ENCODE assay signal across 8 cellular contexts in the genomic region with DNA sequence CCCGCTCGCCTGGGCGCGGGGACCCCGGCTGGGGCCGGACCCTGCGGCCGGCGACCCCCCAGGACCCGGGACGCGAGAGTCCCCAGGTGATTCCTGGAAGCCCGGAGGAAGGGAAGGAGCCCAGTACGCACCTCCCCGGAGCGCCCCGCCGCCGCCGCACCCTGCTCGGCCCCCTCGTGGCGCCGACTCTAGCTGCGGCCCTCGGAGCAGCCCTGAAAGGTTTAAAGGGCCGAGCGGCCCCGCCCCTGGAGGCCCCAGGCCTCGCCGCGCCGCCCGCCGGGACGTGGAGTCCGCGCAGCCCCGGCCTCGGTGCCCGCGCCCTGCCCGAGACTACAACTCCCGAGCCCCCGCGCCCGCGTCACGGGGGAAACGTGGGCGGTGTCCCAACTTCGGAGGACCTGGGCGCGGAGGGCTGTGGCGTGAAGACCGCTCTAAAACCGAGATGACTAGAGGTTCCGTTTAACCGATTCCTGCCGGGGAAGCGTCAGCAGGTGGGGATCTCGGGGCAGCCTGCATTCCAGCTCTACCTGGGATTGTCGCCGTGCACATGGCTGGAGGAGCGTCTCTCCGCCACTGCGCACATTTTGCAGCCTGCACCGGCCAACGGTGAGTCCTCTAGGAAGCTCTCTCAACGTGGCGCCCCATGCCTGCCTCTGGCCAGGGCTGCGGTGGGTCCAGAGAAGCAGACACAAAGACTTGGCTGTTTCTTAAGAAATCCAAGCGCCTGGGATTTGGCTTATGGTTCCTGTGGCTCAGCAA. TPM values are rescaled to one million over a fixed set of nuclear protein-coding genes. Genes with fewer than 3 reads are reported as not detected.
DNase-seq lines count a peak whose midpoint lies in the region; ATAC-seq, FAIRE-seq and TF ChIP-seq lines count a peak whose summit lies in the region.

A gene with protein sequence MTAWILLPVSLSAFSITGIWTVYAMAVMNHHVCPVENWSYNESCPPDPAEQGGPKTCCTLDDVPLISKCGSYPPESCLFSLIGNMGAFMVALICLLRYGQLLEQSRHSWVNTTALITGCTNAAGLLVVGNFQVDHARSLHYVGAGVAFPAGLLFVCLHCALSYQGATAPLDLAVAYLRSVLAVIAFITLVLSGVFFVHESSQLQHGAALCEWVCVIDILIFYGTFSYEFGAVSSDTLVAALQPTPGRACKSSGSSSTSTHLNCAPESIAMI (minus strand): TSS at position 223 of the 759 bp plus-strand sequence. CDS start 750 bp downstream, outside the sequence.

- peak within 1 kb of the TSS; percentile 60 for H3K27ac Mint-ChIP-seq in T-helper 17 cell

- peak within 1 kb of the TSS; percentile 78 to 89 for H3K4me3 ChIP-seq in right atrium auricular region

- peaks cover 2% of the 10 kb centered on the region for H3K36me3 Mint-ChIP-seq in T-helper 17 cell (ENCODE audit: low read depth)

- no peaks in the 10 kb centered on the region for H3K27me3 ChIP-seq in right atrium auricular region

- H3K36me3 ChIP-seq in right atrium auricular region, result peaks cover 22% of the 10 kb centered on the region

- DNase-seq in GM12891 (ENCODE audit: insufficient read length, low spot score) (peak; percentile 92), NCI-H1105 treated with DMSO at 0.1 percent for 48 hours (lab: John Stamatoyannopoulos, UW) (peak; percentile 83), T-helper 17 cell (peak; percentile 75 to 77 (median 76)), right atrium auricular region (ENCODE audit: low spot score) (peak; percentile 95), pulmonary artery endothelial cell (ENCODE audit: low read depth, low spot score) (peak; percentile 60), urothelium cell line (ENCODE audit: low spot score) (peak; percentile 95)

- H3K27ac ChIP-seq in angular gyrus (ENCODE audit: low read depth, low read length) (peak within 1 kb of the TSS; percentile 82), right atrium auricular region (peak within 1 kb of the TSS; percentile 88 to 90)

- H3K4me3 Mint-ChIP-seq in T-helper 17 cell, result peak within 1 kb of the TSS; percentile 94

- no peak for TF ChIP-seq POLR2A in GM12891 (IDR thresholded peaks at IDR 0.05; ENCODE audit: low read depth, low read length)

- no peaks in the 10 kb centered on the region for H3K9me3 ChIP-seq in T-helper 17 cell (ENCODE audit: control insufficient read depth, low read length, poor library complexity, severe bottlenecking)
- H3K9me3 ChIP-seq in right atrium auricular region, result no peaks in the 10 kb centered on the region

- H3K4me1 Mint-ChIP-seq in T-helper 17 cell, result peaks cover 25% of the 10 kb centered on the region

- peak; percentile 97 for ATAC-seq in HG02642 (IDR thresholded peaks at IDR 0.05; ENCODE audit: poor library complexity, unreplicated experiment)
- ATAC-seq in T-helper 17 cell, result peak; percentile 93

- peaks cover 0 to 60% of the 10 kb centered on the region in 2 donors for H3K4me1 ChIP-seq in right atrium auricular region

- FAIRE-seq in GM12891 (lab: Jason Lieb, UNC) (peak; percentile 88), urothelium cell line (lab: Jason Lieb, UNC) (no peak)

- TF ChIP-seq CTCF in right atrium auricular region (IDR thresholded peaks at IDR 0.05), result peak in 1 of 2 donors; percentile 20

- H3K27me3 Mint-ChIP-seq in T-helper 17 cell, result no peaks in the 10 kb centered on the region

TF ChIP-seq in GM12891, 5 proteins besides CTCF, POLR2A, EP300 and RAD21:
- TF ChIP-seq POLR2AphosphoS5 (IDR thresholded peaks at IDR 0.05; ENCODE audit: low read depth, low read length) (no peak; the same call in 1 of the 2 replicates), SPI1 (IDR thresholded peaks at IDR 0.05; ENCODE audit: low read depth, low read length) (no peak), POU2F2 (IDR thresholded peaks at IDR 0.05; ENCODE audit: low read depth, low read length) (no peak), TAF1 (IDR thresholded peaks at IDR 0.05; ENCODE audit: low read depth, low read length) (no peak), PAX5 (IDR thresholded peaks at IDR 0.05; ENCODE audit: insufficient read depth, low read length, severe bottlenecking) (no peak)

RNA-seq across cellular contexts. Expression of the gene that starts here (rescaled TPM):
- 3.0 TPM for polyA plus RNA-seq in GM12891 (2012; ENCODE audit: low read depth, missing spikeins)
- total RNA-seq in T-helper 17 cell, result 1 to 10 TPM; 6.4 to 7.7 TPM
- total RNA-seq in right atrium auricular region, result 10 to 100 TPM; 15.8 to 21.7 TPM
- 8.5 and 8.8 TPM in 2 replicates for total RNA-seq in pulmonary artery endothelial cell

Comparison
In these comparisons a context has a peak if more than half of its experiments do, and no peak if none do; other contexts are left out.
1. Peak in every context shown above with its lines: DNase-seq, ATAC-seq, H3K4me3 ChIP-seq and H3K27ac ChIP-seq.